Comparison of ENCODE assay signal across 1 cellular context in the genomic region with DNA sequence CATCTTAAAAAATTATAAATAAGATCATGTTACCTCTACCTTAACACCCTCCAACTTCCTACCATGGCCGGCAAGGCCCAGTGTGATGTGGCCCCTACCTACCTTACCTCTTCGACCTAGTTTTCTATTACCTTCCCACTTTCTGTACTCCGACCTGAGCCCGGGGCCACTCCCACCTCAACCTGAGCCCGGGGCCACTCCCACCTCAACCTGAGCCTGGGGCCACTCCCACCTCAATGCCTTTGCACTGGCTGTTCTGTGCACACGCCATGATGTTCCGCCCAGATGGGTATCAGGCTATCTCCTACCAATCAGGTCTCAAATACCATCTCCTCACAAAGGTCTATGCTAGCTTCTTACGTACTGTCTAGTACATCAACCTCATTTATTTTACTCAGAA.
TF ChIP-seq lines count a peak whose summit lies in the region.

No MANE protein-coding gene starts in this region.

TF ChIP-seq in HCT116, 20 proteins besides CTCF, POLR2A, EP300 and RAD21 (continued from another document):
- TF ChIP-seq ZBTB33 (IDR thresholded peaks at IDR 0.05; ENCODE audit: extremely low read depth, insufficient replicate concordance, low read length) (no peak), EGR1 (IDR thresholded peaks at IDR 0.05; ENCODE audit: low read depth) (no peak)
